8 cellular contexts compared by ENCODE assay signal in genomic region chr6:7143161-7143974, GRCh38. TPM values are rescaled to one million over a fixed set of nuclear protein-coding genes. Genes with fewer than 3 reads are reported as not detected.
DNase-seq lines count a peak whose midpoint lies in the region; ATAC-seq and TF ChIP-seq lines count a peak whose summit lies in the region.

No MANE protein-coding gene starts in this region.

- H3K36me3 ChIP-seq in upper lobe of left lung: no peaks in the 10 kb centered on the region

- H3K9me3 ChIP-seq in upper lobe of left lung: no peaks in the 10 kb centered on the region

- H3K36me3 Mint-ChIP-seq in natural killer cell: no peaks in the 10 kb centered on the region
- H3K36me3 Mint-ChIP-seq in natural killer cell treated with Interleukin-12 subunit alpha and Interleukin-12 subunit beta and Interleukin-15 and Interleukin-18, amount 100 ng/mL, for 72 hours: no peaks in the 10 kb centered on the region
- peaks cover 6% of the 10 kb centered on the region for H3K36me3 Mint-ChIP-seq in effector memory CD8-positive, alpha-beta T cell (ENCODE audit: insufficient read depth)

- DNase-seq in natural killer cell (no peak), SHP77 (lab: John Stamatoyannopoulos, UW) (peak; percentile 48 to 66), inferior parietal cortex (ENCODE audit: extremely low spot score) (peak; percentile 74), upper lobe of left lung (no peak)
- no peak for DNase-seq in natural killer cell treated with Interleukin-12 subunit alpha and Interleukin-12 subunit beta and Interleukin-15 and Interleukin-18, amount 100 ng/mL, for 72 hours (ENCODE audit: low spot score)
- no peak for DNase-seq in effector memory CD8-positive, alpha-beta T cell

- ATAC-seq in natural killer cell: no peak
- no peak for ATAC-seq in natural killer cell treated with Interleukin-12 subunit alpha and Interleukin-12 subunit beta and Interleukin-15 and Interleukin-18, amount 100 ng/mL, for 72 hours
- ATAC-seq in upper lobe of left lung (ENCODE audit: low FRiP score in 2 of 2): no peak
- ATAC-seq in effector memory CD8-positive, alpha-beta T cell (replicated peaks): no peak
- no peak for ATAC-seq in GM18498 (IDR thresholded peaks at IDR 0.05; ENCODE audit: unreplicated experiment)
- ATAC-seq in GM21825 (IDR thresholded peaks at IDR 0.05; ENCODE audit: unreplicated experiment): no peak

- intact Hi-C loops in natural killer cell (cut with micrococcal nuclease): no loop called here

- H3K27ac ChIP-seq in upper lobe of left lung: peak overlapping the region in 3 of 4 donors; percentile 92 to 98 (median 94)

- no peak for TF ChIP-seq EP300 in upper lobe of left lung (IDR thresholded peaks at IDR 0.05)

- H3K4me1 Mint-ChIP-seq in natural killer cell: peaks cover 52 to 54% of the 10 kb centered on the region in 2 donors
- peaks cover 60 to 63% of the 10 kb centered on the region in 2 donors for H3K4me1 Mint-ChIP-seq in natural killer cell treated with Interleukin-12 subunit alpha and Interleukin-12 subunit beta and Interleukin-15 and Interleukin-18, amount 100 ng/mL, for 72 hours (ENCODE audit: low read depth in 2 of 2)
- peaks cover 39 to 64% of the 10 kb centered on the region in 2 donors for H3K4me1 Mint-ChIP-seq in effector memory CD8-positive, alpha-beta T cell (ENCODE audit: low read depth in 2 of 2)

- H3K27ac Mint-ChIP-seq in natural killer cell: peak overlapping the region; percentile 11 to 18
- peak overlapping the region in 1 of 2 donors; percentile 74 for H3K27ac Mint-ChIP-seq in natural killer cell treated with Interleukin-12 subunit alpha and Interleukin-12 subunit beta and Interleukin-15 and Interleukin-18, amount 100 ng/mL, for 72 hours
- peak overlapping the region in 1 of 2 donors; percentile 22 for H3K27ac Mint-ChIP-seq in effector memory CD8-positive, alpha-beta T cell

- no peak for TF ChIP-seq POLR2A in upper lobe of left lung (IDR thresholded peaks at IDR 0.05)

- peak overlapping the region; percentile 21 for H3K4me3 Mint-ChIP-seq in natural killer cell
- H3K4me3 Mint-ChIP-seq in natural killer cell treated with Interleukin-12 subunit alpha and Interleukin-12 subunit beta and Interleukin-15 and Interleukin-18, amount 100 ng/mL, for 72 hours: no peak overlapping the region
- peak overlapping the region in 1 of 2 donors; percentile 38 for H3K4me3 Mint-ChIP-seq in effector memory CD8-positive, alpha-beta T cell

- no peaks in the 10 kb centered on the region for H3K27me3 ChIP-seq in upper lobe of left lung

- H3K4me1 ChIP-seq in upper lobe of left lung: peaks cover 57 to 87% (median 68%) of the 10 kb centered on the region in 4 donors

- H3K9me3 Mint-ChIP-seq in natural killer cell: no peaks in the 10 kb centered on the region
- H3K9me3 Mint-ChIP-seq in natural killer cell treated with Interleukin-12 subunit alpha and Interleukin-12 subunit beta and Interleukin-15 and Interleukin-18, amount 100 ng/mL, for 72 hours: no peaks in the 10 kb centered on the region
- no peaks in the 10 kb centered on the region for H3K9me3 Mint-ChIP-seq in effector memory CD8-positive, alpha-beta T cell

- no peak overlapping the region for H3K4me3 ChIP-seq in upper lobe of left lung

- H3K27me3 Mint-ChIP-seq in natural killer cell (ENCODE audit: low read depth in 2 of 2): no peaks in the 10 kb centered on the region
- no peaks in the 10 kb centered on the region for H3K27me3 Mint-ChIP-seq in natural killer cell treated with Interleukin-12 subunit alpha and Interleukin-12 subunit beta and Interleukin-15 and Interleukin-18, amount 100 ng/mL, for 72 hours
- no peaks in the 10 kb centered on the region for H3K27me3 Mint-ChIP-seq in effector memory CD8-positive, alpha-beta T cell

- WGBS in upper lobe of left lung, 2 donors: 54 to 68% methylated on average over 11 of the region's 11 CpGs

- TF ChIP-seq CTCF in natural killer cell (IDR thresholded peaks at IDR 0.05) (no peak), upper lobe of left lung (IDR thresholded peaks at IDR 0.05) (no peak)

RNA-seq across cellular contexts. Expression of gene RREB1, which starts 35.6 kb away (rescaled TPM):
- total RNA-seq in natural killer cell: 10 to 100 TPM; 42.2 to 51.8 (median 44.0) TPM
- total RNA-seq in natural killer cell treated with Interleukin-12 subunit alpha and Interleukin-12 subunit beta and Interleukin-15 and Interleukin-18, amount 100 ng/mL, for 72 hours: 10 to 100 TPM; 20.6 to 27.5 TPM
- total RNA-seq in upper lobe of left lung: 100 to 1,000 TPM in 2 of 6 donors, 10 to 100 TPM in 4; 44.2 to 112 (median 60.5) TPM

Comparison
In these comparisons a context has a peak if more than half of its experiments do, and no peak if none do; other contexts are left out.
1. DNase-seq: peak in SHP77 (2 of 2) and inferior parietal cortex (single experiment); none in natural killer cell (single experiment), natural killer cell treated with Interleukin-12 subunit alpha and Interleukin-12 subunit beta and Interleukin-15 and Interleukin-18, amount 100 ng/mL, for 72 hours (single experiment), upper lobe of left lung (0 of 2) and effector memory CD8-positive, alpha-beta T cell (0 of 3).